Comparison of ENCODE assay signal across 8 cellular contexts in the genomic region with DNA sequence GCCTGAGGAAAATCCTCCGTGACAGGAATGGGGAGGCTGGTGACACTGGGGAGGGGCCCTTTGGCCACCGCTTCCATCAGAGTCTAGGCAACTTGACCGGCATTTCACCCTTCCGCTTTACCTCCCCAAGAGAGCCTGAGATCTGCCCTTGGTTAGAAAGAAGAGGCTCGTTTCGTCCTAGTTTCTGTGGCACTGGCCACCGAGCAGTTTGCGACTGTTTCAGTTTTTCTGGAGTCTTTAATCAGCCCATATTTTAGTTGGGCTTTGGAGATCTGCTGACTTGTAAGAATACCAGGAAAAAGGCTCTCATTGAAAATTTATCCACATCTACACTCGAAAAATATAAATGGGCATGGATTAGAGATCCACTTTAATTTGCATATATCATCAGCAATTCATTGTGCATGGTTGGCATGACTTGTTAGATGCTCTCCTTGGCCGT. TPM values are rescaled to one million over a fixed set of nuclear protein-coding genes. Genes with fewer than 3 reads are reported as not detected.
DNase-seq lines count a peak whose midpoint lies in the region; ATAC-seq, FAIRE-seq and TF ChIP-seq lines count a peak whose summit lies in the region.

No MANE protein-coding gene starts in this region.

- H3K27me3 ChIP-seq in Loucy (ENCODE audit: insufficient read depth, low read length, poor library complexity, severe bottlenecking) (no peaks in the 10 kb centered on the region), breast epithelium (no peaks in the 10 kb centered on the region), mesendoderm (ENCODE audit: insufficient read depth, low read length, poor library complexity) (peaks cover 4% of the 10 kb centered on the region)

- H3F3A ChIP-seq in Loucy (ENCODE audit: low read depth), result no peaks in the 10 kb centered on the region

- intact Hi-C loops in breast epithelium (cut with DNase I; ENCODE audit: low total_unique reads), result no loop called here

- H3K79me2 ChIP-seq in Loucy (ENCODE audit: insufficient read depth, low read length) (no peaks in the 10 kb centered on the region), mesendoderm (ENCODE audit: control insufficient read depth, insufficient read depth, low read length) (no peaks in the 10 kb centered on the region)

- H3K18ac ChIP-seq in mesendoderm (ENCODE audit: low read length), result peak overlapping the region; percentile 6

- no peak overlapping the region for H3K23ac ChIP-seq in mesendoderm (ENCODE audit: low read length)

- CTCF ChIA-PET in A549 (lab: Yijun Ruan, JAX), result interaction anchor here (1.4 kb wide), 1 partner anchor 13 kb away, joined by 5 read pairs; no protein-coding TSS in a partner anchor

- H3K27ac ChIP-seq in A549 (peak overlapping the region; percentile 63 to 88), breast epithelium (peak overlapping the region; percentile 77 to 84), mesendoderm (ENCODE audit: low read depth, low read length) (no peak overlapping the region)

- no peak overlapping the region for H4K8ac ChIP-seq in mesendoderm (ENCODE audit: low read depth, low read length)

- no peak overlapping the region for H2BK5ac ChIP-seq in mesendoderm (ENCODE audit: low read length)

- peaks cover 5% of the 10 kb centered on the region; the same call in 1 of the 3 replicates for H3K4me1 ChIP-seq in A549
- no peaks in the 10 kb centered on the region for H3K4me1 ChIP-seq in Loucy (ENCODE audit: insufficient read depth, low read length, poor library complexity, severe bottlenecking)
- H3K4me1 ChIP-seq in breast epithelium, result no peaks in the 10 kb centered on the region
- H3K4me1 ChIP-seq in mesendoderm (ENCODE audit: control insufficient read depth, low read depth, low read length), result peaks cover 4% of the 10 kb centered on the region

- no peak overlapping the region for H2BK120ac ChIP-seq in mesendoderm (ENCODE audit: low read depth, low read length)

- TF ChIP-seq POLR2A in A549 (IDR thresholded peaks at IDR 0.05; ENCODE audit: low read length), result no peak; the same call in 1 of the 2 replicates
- TF ChIP-seq POLR2A in breast epithelium (IDR thresholded peaks at IDR 0.05), result no peak

- 11% methylated on average over 10 of the region's 10 CpGs for WGBS in A549 (ENCODE audit: missing lambda C conversion rate)
- WGBS in mesendoderm (ENCODE audit: extremely low coverage, insufficient coverage, low lambda C conversion rate), result no CpG with 5 or more reads among the region's 10 CpGs

- POLR2A ChIA-PET in A549 (lab: Yijun Ruan, JAX), result no interaction called here

- H3K4ac ChIP-seq in mesendoderm (ENCODE audit: low read depth, low read length), result peak overlapping the region; percentile 36

- peak in 1 of 2 experiments; percentile 74; a peak in 5 of 6 replicates for ATAC-seq in A549
- peak; percentile 29 for ATAC-seq in GM19324 (IDR thresholded peaks at IDR 0.05; ENCODE audit: low FRiP score, unreplicated experiment)

- peak overlapping the region; percentile 36; the same call in 1 of the 2 replicates for H2AFZ ChIP-seq in Loucy (ENCODE audit: low read length)

- peak overlapping the region; percentile 78 for H3K56ac ChIP-seq in mesendoderm (ENCODE audit: low read length)

- no peak for FAIRE-seq in A549 (lab: Jason Lieb, UNC)

- H3K36me3 ChIP-seq in Loucy (ENCODE audit: insufficient read depth, low read length) (no peaks in the 10 kb centered on the region), breast epithelium (no peaks in the 10 kb centered on the region), mesendoderm (ENCODE audit: control insufficient read depth, insufficient read depth, low read length) (no peaks in the 10 kb centered on the region)

- H3K4me3 ChIP-seq in A549 (peak overlapping the region; percentile 52), Loucy (ENCODE audit: low read length, poor library complexity, severe bottlenecking) (peak overlapping the region; percentile 55), breast epithelium (peak overlapping the region; percentile 53 to 84 (median 72)), mesendoderm (ENCODE audit: low read length) (peak overlapping the region; percentile 32)

- H3K9ac ChIP-seq in Loucy (ENCODE audit: low read depth, low read length, poor library complexity, severe bottlenecking) (no peak overlapping the region), mesendoderm (ENCODE audit: low read length) (peak overlapping the region; percentile 58)

- TF ChIP-seq RAD21 in A549 (conservative IDR thresholded peaks at IDR 0.05 in 1 of 2, IDR thresholded peaks at IDR 0.05 in 1 of 2), result no peak

- no peak overlapping the region for H2BK15ac ChIP-seq in mesendoderm (replicated peaks; ENCODE audit: low read depth)

- no peak for TF ChIP-seq EP300 in A549 (IDR thresholded peaks at IDR 0.05)

- TF ChIP-seq CTCF in A549 (IDR thresholded peaks at IDR 0.05), result no peak
- no peak for TF ChIP-seq CTCF in Loucy (conservative IDR thresholded peaks at IDR 0.05; ENCODE audit: low read length)
- no peak for TF ChIP-seq CTCF in breast epithelium (IDR thresholded peaks at IDR 0.05)

- H3K9me2 ChIP-seq in Loucy (replicated peaks; ENCODE audit: low read depth, low read length), result no peaks in the 10 kb centered on the region

- H3K79me1 ChIP-seq in mesendoderm (ENCODE audit: low read length), result no peaks in the 10 kb centered on the region

- no peaks in the 10 kb centered on the region for H4K20me1 ChIP-seq in Loucy (ENCODE audit: insufficient read depth, low read length, poor library complexity, severe bottlenecking)

- H4K5ac ChIP-seq in mesendoderm (ENCODE audit: low read length), result no peak overlapping the region

- DNase-seq in A549 (ENCODE audit: low read depth in 1 of 2, low spot score in 1 of 2), result no peak
- no peak for DNase-seq in breast epithelium (ENCODE audit: low spot score in 2 of 2)
- DNase-seq in mesendoderm, result peak; percentile 48
- DNase-seq in CD1c-positive myeloid dendritic cell (ENCODE audit: extremely low spot score), result no peak
- DNase-seq in NK-92 treated with Interleukin-12 subunit alpha and Interleukin-12 subunit beta, amount 100 ng/mL, for 24 hours (lab: John Stamatoyannopoulos, UW), result no peak
- no peak for DNase-seq in HT-29 (ENCODE audit: low spot score)

- H3K4me2 ChIP-seq in A549, result peak overlapping the region; percentile 90
- peak overlapping the region; percentile 62 for H3K4me2 ChIP-seq in Loucy (ENCODE audit: low read depth, low read length, poor library complexity, severe bottlenecking)
- peak overlapping the region; percentile 51 for H3K4me2 ChIP-seq in mesendoderm (ENCODE audit: low read length)

- H2AK5ac ChIP-seq in mesendoderm (ENCODE audit: low read length), result no peak overlapping the region

- H3K9me3 ChIP-seq in A549 (no peaks in the 10 kb centered on the region), Loucy (ENCODE audit: insufficient read depth, low read depth, low read length) (no peaks in the 10 kb centered on the region), breast epithelium (no peaks in the 10 kb centered on the region)

TF ChIP-seq in A549, 52 proteins besides CTCF, POLR2A, EP300 and RAD21:
- TF ChIP-seq HOXB13 (CRISPR knock-in tag; IDR thresholded peaks at IDR 0.05; ENCODE audit: low read depth), result no peak
- TF ChIP-seq FOSL2 (IDR thresholded peaks at IDR 0.05), result no peak
- no peak for TF ChIP-seq FOSL2 (CRISPR knock-in tag; IDR thresholded peaks at IDR 0.05)
- TF ChIP-seq MAZ (IDR thresholded peaks at IDR 0.05; ENCODE audit: borderline replicate concordance, low read depth, low read length), result no peak
- TF ChIP-seq TP53 (CRISPR knock-in tag; IDR thresholded peaks at IDR 0.05), result no peak
- peak; percentile 3 for TF ChIP-seq MAFK (IDR thresholded peaks at IDR 0.05; ENCODE audit: partially characterized antibody)
TF ChIP-seq in A549: peak in this region for 1.

RNA-seq across cellular contexts. Expression of a gene that starts 0.4 kb away (rescaled TPM):
- polyA plus RNA-seq in A549 (2011; rRNA removed) (2.2 and 2.9 TPM in 2 replicates), A549 (2017; fragmentation: RNase III; extraction: RNeasy Plus Mini Kit Qiagen cat#74134 plus additional on column Dnase treatment) (0.80 to 1.5 TPM (median 1.1 TPM) in 3 replicates)
- 0.48 and 0.53 TPM in 2 replicates for polyA plus RNA-seq in A549 (2012; cell fraction: cytosol; rRNA removed)
- 0.24 and 0.75 TPM in 2 replicates for polyA plus RNA-seq in A549 (2012; cell fraction: nucleus; rRNA removed)
- polyA minus RNA-seq in A549 (2011; rRNA and poly(A)+ RNA removed), result 6.6 and 7.5 TPM in 2 replicates
- total RNA-seq in breast epithelium, result 100 to 1,000 TPM in 1 of 3 donors, 10 to 100 TPM in 2; 16.6 to 115 (median 32.4) TPM
- 1.3 TPM for polyA plus RNA-seq in mesendoderm (2013, experiment 1 of 2)
- polyA plus RNA-seq in mesendoderm (2013, experiment 2 of 2), result 1.3 TPM
- not detected in 2 replicates for total RNA-seq in HT-29 (2014; rRNA removed; shearing (Covaris generic))

Comparison
In these comparisons a context has a peak if more than half of its experiments do, and no peak if none do; other contexts are left out.
1. RNA of a gene that starts 0.4 kb away (total RNA-seq): 16.6 to 115 TPM in breast epithelium; not detected in HT-29; every median in the first group is over 10 times any median in the second.
2. Peak in every context shown above with its lines, with median percentiles within 50 percentile points of each other: H3K4me2 ChIP-seq and H3K4me3 ChIP-seq.